In genomic region chr3:88779482-88779881, GRCh38 we compare ENCODE assay signal across 22 cellular contexts.
DNase-seq lines count a peak whose midpoint lies in the region; ATAC-seq, FAIRE-seq and TF ChIP-seq lines count a peak whose summit lies in the region.
"Had no signal": no experiment of that assay in that cellular context is flagged by ENCODE, and none has a peak within 500 bp of the region (broad histone marks: within the 10 kb centered on the region; RNA-seq: fewer than 3 reads in every experiment).

No MANE protein-coding gene starts in this region.

- no peak overlapping the region for H2AFZ ChIP-seq in mammary epithelial cell (ENCODE audit: low read depth, low read length)
- H2AFZ ChIP-seq: GM23338 had no signal

- CTCF ChIA-PET in mammary epithelial cell (lab: Charles Lee; ENCODE audit: low non-redundant PET) = no interaction called here

- no TSS peak for BruUV-seq in mammary epithelial cell (replicated peaks; lab: Mats Ljungman, UMichigan)

- no peak overlapping the region for H3K4me2 ChIP-seq in mammary epithelial cell (ENCODE audit: insufficient read depth, low read depth, low read length)
- H3K4me2 ChIP-seq: BLaER1, GM23338 had no signal

- intact Hi-C loops in mammary epithelial cell (cut with micrococcal nuclease) = no loop called here
- intact Hi-C loops in breast epithelium (cut with DNase I; ENCODE audit: low total_unique reads) = no loop called here

- H3K9me3 ChIP-seq in mammary epithelial cell (replicated peaks; ENCODE audit: insufficient read depth, low read length) (no peaks in the 10 kb centered on the region), breast epithelium (peaks cover 0 to 1% of the 10 kb centered on the region in 2 donors)
- H3K9me3 ChIP-seq: BLaER1, Caco-2 had no signal

- in situ Hi-C loops in mammary epithelial cell (cut with MboI; ENCODE audit: low sequenced_read_pairs in 2 of 2) = no loop called here

- no peak overlapping the region for H3K9ac ChIP-seq in mammary epithelial cell (ENCODE audit: insufficient read depth, low read length)
- H3K9ac ChIP-seq: BLaER1 had no signal

- ATAC-seq in HG03095 (IDR thresholded peaks at IDR 0.05; ENCODE audit: unreplicated experiment) (no peak), GM18498 (IDR thresholded peaks at IDR 0.05; ENCODE audit: unreplicated experiment) (no peak)
- ATAC-seq: CD8-positive, alpha-beta T cell; GM12878; GM23338; HCT116 had no signal

- no peaks in the 10 kb centered on the region for H4K20me1 ChIP-seq in mammary epithelial cell (ENCODE audit: insufficient read depth, low read length)
- H4K20me1 ChIP-seq: BLaER1 had no signal

- H3K36me3 ChIP-seq in mammary epithelial cell (ENCODE audit: insufficient read depth, low read length) (no peaks in the 10 kb centered on the region), breast epithelium (no peaks in the 10 kb centered on the region), bronchial epithelial cell (ENCODE audit: control insufficient read depth, insufficient read depth, low read length) (no peaks in the 10 kb centered on the region)
- H3K36me3 ChIP-seq: BLaER1 had no signal

- H3K27me3 ChIP-seq in mammary epithelial cell (ENCODE audit: insufficient read depth, low read length) = no peaks in the 10 kb centered on the region
- no peaks in the 10 kb centered on the region for H3K27me3 ChIP-seq in breast epithelium
- no peaks in the 10 kb centered on the region for H3K27me3 ChIP-seq in bronchial epithelial cell (ENCODE audit: control insufficient read depth, insufficient read depth, low read length)
- H3K27me3 ChIP-seq: BLaER1 had no signal

- TF ChIP-seq POLR2A in breast epithelium (IDR thresholded peaks at IDR 0.05) = no peak

- DNase-seq in mammary epithelial cell (peak; percentile 46), breast epithelium (ENCODE audit: low spot score in 2 of 2) (no peak), bronchial epithelial cell (ENCODE audit: low read depth) (peak; percentile 68), epithelial cell of prostate (ENCODE audit: low read depth, low spot score) (peak; percentile 31)
- no peak for DNase-seq in activated effector memory CD4-positive, alpha-beta T cell treated with anti-CD3 and anti-CD28 coated beads, Interleukin-2, amount 50 U/mL, for 16 hours
- DNase-seq: Caco-2; CD4-positive, CD25-positive, alpha-beta regulatory T cell; CD8-positive, alpha-beta T cell; DMS153; DND-41; H9 had no signal

- H3K27ac ChIP-seq in mammary epithelial cell (ENCODE audit: insufficient read depth, low read depth, low read length) (no peak overlapping the region), breast epithelium (no peak overlapping the region), epithelial cell of prostate (no peak overlapping the region)
- H3K27ac ChIP-seq: 22Rv1, BLaER1, C4-2B had no signal

- H3K4me1 ChIP-seq in mammary epithelial cell (ENCODE audit: insufficient read depth, low read length) (peaks cover 11% of the 10 kb centered on the region), breast epithelium (no peaks in the 10 kb centered on the region)
- H3K4me1 ChIP-seq: BLaER1, Caco-2 had no signal

- dilution Hi-C loops in mammary epithelial cell (cut with HindIII; ENCODE audit: low sequenced_read_pairs) = no loop called here

- WGBS in mammary epithelial cell (ENCODE audit: low coverage, missing lambda C conversion rate) = 73% methylated on average over 1 of the region's 1 CpG

- no peak for TF ChIP-seq CTCF in mammary epithelial cell (conservative IDR thresholded peaks at IDR 0.05 in 1 of 2, IDR thresholded peaks at IDR 0.05 in 1 of 2; ENCODE audit: extremely low read depth in 1 of 2, insufficient read depth in 1 of 2, low read depth in 1 of 2, low read length in 2 of 2)
- no peak for TF ChIP-seq CTCF in breast epithelium (IDR thresholded peaks at IDR 0.05)
- no peak for TF ChIP-seq CTCF in bronchial epithelial cell (IDR thresholded peaks at IDR 0.05; ENCODE audit: insufficient read depth, low read length, severe bottlenecking)

- H3K4me3 ChIP-seq in mammary epithelial cell (replicated peaks in 1 of 3; ENCODE audit: insufficient read depth in 1 of 3, low read depth in 2 of 3, low read length in 3 of 3) = no peak overlapping the region
- H3K4me3 ChIP-seq in breast epithelium = no peak overlapping the region
- no peak overlapping the region for H3K4me3 ChIP-seq in bronchial epithelial cell (ENCODE audit: low read depth, low read length)
- H3K4me3 ChIP-seq: BLaER1, GM12878, GM23338 had no signal

- H3K79me2 ChIP-seq in mammary epithelial cell (ENCODE audit: insufficient read depth, low read length) = no peaks in the 10 kb centered on the region

- FAIRE-seq in bronchial epithelial cell (lab: Jason Lieb, UNC) = no peak
- FAIRE-seq: A204.1, G401.6, GM12878, GM18507 had no signal

Comparison
In these comparisons a context has a peak if more than half of its experiments do, and no peak if none do; other contexts are left out.
1. DNase-seq: peak in mammary epithelial cell (single experiment), bronchial epithelial cell (single experiment) and epithelial cell of prostate (single experiment); none in breast epithelium (0 of 2) and activated effector memory CD4-positive, alpha-beta T cell treated with anti-CD3 and anti-CD28 coated beads, Interleukin-2, amount 50 U/mL, for 16 hours (single experiment).